In the genomic region with DNA sequence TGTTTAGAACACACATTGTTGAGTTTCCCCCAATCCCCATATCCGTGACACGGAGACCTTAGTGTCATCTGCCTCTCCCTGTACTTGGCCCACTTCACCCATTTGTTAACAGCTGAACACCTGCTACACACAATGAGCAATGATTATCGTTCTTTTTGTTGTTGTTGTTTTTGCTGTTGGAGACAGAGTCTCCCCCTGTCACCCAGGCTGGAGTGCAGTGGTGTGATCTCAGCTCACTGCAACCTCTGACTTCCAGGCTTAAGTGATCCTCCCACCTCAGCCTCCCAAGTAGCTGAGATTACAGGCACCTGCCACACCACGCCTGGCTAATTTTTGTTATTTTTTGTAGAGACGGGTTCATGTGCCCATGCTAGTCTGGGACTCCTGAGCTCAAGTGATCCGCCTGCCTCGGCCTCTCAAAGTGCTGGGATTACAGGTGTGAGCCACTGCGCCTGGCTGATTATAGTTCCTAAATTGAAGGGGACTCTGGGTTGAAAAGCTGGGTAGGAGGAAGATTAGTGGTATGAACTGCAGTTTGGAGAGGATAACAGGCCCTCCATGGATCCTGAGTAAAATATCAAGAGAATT, we compare ENCODE assay signal across 10 cellular contexts. TPM values are rescaled to one million over a fixed set of nuclear protein-coding genes. Genes with fewer than 3 reads are reported as not detected.
DNase-seq lines count a peak whose midpoint lies in the region; ATAC-seq and TF ChIP-seq lines count a peak whose summit lies in the region.
"Had no signal": no experiment of that assay in that cellular context is flagged by ENCODE, and none has a peak within 500 bp of the region (broad histone marks: within the 10 kb centered on the region; RNA-seq: fewer than 3 reads in every experiment).

No MANE protein-coding gene starts in this region.

- H3K9me3 ChIP-seq in left ventricle myocardium inferior (replicated peaks) (no peaks in the 10 kb centered on the region), uterus (no peaks in the 10 kb centered on the region)
- H3K9me3 ChIP-seq: body of pancreas had no signal

- H3K27ac Mint-ChIP-seq in activated naive CD8-positive, alpha-beta T cell treated with anti-CD3 and anti-CD28 coated beads, Interleukin-2, amount 50 U/mL, for 24 hours = peak overlapping the region; percentile 95
- H3K27ac Mint-ChIP-seq in memory B cell = peak overlapping the region; percentile 35

- H3K4me3 Mint-ChIP-seq in activated naive CD8-positive, alpha-beta T cell treated with anti-CD3 and anti-CD28 coated beads, Interleukin-2, amount 50 U/mL, for 24 hours = no peak overlapping the region
- no peak overlapping the region for H3K4me3 Mint-ChIP-seq in memory B cell

- H3K27ac ChIP-seq in left ventricle myocardium inferior (replicated peaks) (peak overlapping the region; percentile 96), uterus (peak overlapping the region; percentile 95 to 96)

- H3K27me3 ChIP-seq in left ventricle myocardium inferior (ENCODE audit: low read depth) = no peaks in the 10 kb centered on the region
- no peaks in the 10 kb centered on the region for H3K27me3 ChIP-seq in uterus
- H3K27me3 ChIP-seq: body of pancreas had no signal

- H3K4me3 ChIP-seq in left ventricle myocardium inferior (no peak overlapping the region), uterus (no peak overlapping the region)
- H3K4me3 ChIP-seq: body of pancreas had no signal

- H3K4me1 ChIP-seq in left ventricle myocardium inferior = peaks cover 36% of the 10 kb centered on the region
- peaks cover 0 to 13% of the 10 kb centered on the region in 2 donors for H3K4me1 ChIP-seq in uterus
- H3K4me1 ChIP-seq: body of pancreas had no signal

- no peaks in the 10 kb centered on the region for H3K27me3 Mint-ChIP-seq in activated naive CD8-positive, alpha-beta T cell treated with anti-CD3 and anti-CD28 coated beads, Interleukin-2, amount 50 U/mL, for 24 hours
- no peaks in the 10 kb centered on the region for H3K27me3 Mint-ChIP-seq in memory B cell

- ATAC-seq in Right ventricle myocardium inferior = no peak
- ATAC-seq in activated naive CD8-positive, alpha-beta T cell treated with anti-CD3 and anti-CD28 coated beads, Interleukin-2, amount 50 U/mL, for 24 hours = no peak
- no peak for ATAC-seq in memory B cell (ENCODE audit: low read depth)
- ATAC-seq in GM18868 (IDR thresholded peaks at IDR 0.05; ENCODE audit: unreplicated experiment) = no peak
- ATAC-seq: body of pancreas had no signal

- peaks cover 50% of the 10 kb centered on the region for H3K36me3 Mint-ChIP-seq in activated naive CD8-positive, alpha-beta T cell treated with anti-CD3 and anti-CD28 coated beads, Interleukin-2, amount 50 U/mL, for 24 hours (ENCODE audit: low read depth)
- peaks cover 21% of the 10 kb centered on the region for H3K36me3 Mint-ChIP-seq in memory B cell

- TF ChIP-seq POLR2A in uterus (IDR thresholded peaks at IDR 0.05) = no peak

- H3K4me1 Mint-ChIP-seq in activated naive CD8-positive, alpha-beta T cell treated with anti-CD3 and anti-CD28 coated beads, Interleukin-2, amount 50 U/mL, for 24 hours = peaks cover 42% of the 10 kb centered on the region
- H3K4me1 Mint-ChIP-seq in memory B cell = peaks cover 9% of the 10 kb centered on the region

- no peaks in the 10 kb centered on the region for H3K9me3 Mint-ChIP-seq in activated naive CD8-positive, alpha-beta T cell treated with anti-CD3 and anti-CD28 coated beads, Interleukin-2, amount 50 U/mL, for 24 hours
- H3K9me3 Mint-ChIP-seq in memory B cell = no peaks in the 10 kb centered on the region

- intact Hi-C loops in left ventricle myocardium inferior (cut with micrococcal nuclease) = no loop called here
- intact Hi-C loops in Right ventricle myocardium inferior (cut with DNase I) = loop anchor here (1.0 kb wide), 1 partner anchor 11 kb away; no protein-coding TSS in a partner anchor
- intact Hi-C loops in uterus (cut with DNase I; ENCODE audit: low total_unique reads) = no loop called here

- no peak for TF ChIP-seq CTCF in left ventricle myocardium inferior (IDR thresholded peaks at IDR 0.05; ENCODE audit: borderline replicate concordance)
- TF ChIP-seq CTCF in uterus (IDR thresholded peaks at IDR 0.05) = no peak

- peaks cover 41% of the 10 kb centered on the region for H3K36me3 ChIP-seq in left ventricle myocardium inferior
- no peaks in the 10 kb centered on the region for H3K36me3 ChIP-seq in uterus

- DNase-seq in left ventricle myocardium inferior (no peak), Right ventricle myocardium inferior (ENCODE audit: missing footprints) (no peak), memory B cell (ENCODE audit: low spot score in 2 of 2) (no peak), uterus (no peak), SK-N-DZ (ENCODE audit: low spot score) (no peak), SKM-1 treated with dmso at 0.1 percent for 144 hours (lab: John Stamatoyannopoulos, UW; ENCODE audit: unreplicated experiment) (no peak)
- no peak for DNase-seq in activated naive CD8-positive, alpha-beta T cell treated with anti-CD3 and anti-CD28 coated beads, Interleukin-2, amount 50 U/mL, for 24 hours
- DNase-seq: body of pancreas, DMS 273 treated with DMSO at 0.1 percent for 48 hours had no signal

RNA-seq across cellular contexts. Expression of a gene that starts 21.6 kb away (rescaled TPM):
- total RNA-seq in left ventricle myocardium inferior (16.3 TPM), Right ventricle myocardium inferior (19.2 TPM), uterus (10 to 100 TPM; 23.8 to 53.4 (median 39.2) TPM)
- 45.1 and 58.2 TPM in 2 replicates for polyA plus RNA-seq in SK-N-DZ (2014; cell fraction: cytosol; rRNA removed)
- polyA plus RNA-seq in SK-N-DZ (2014; cell fraction: nucleus; rRNA removed) = 21.8 and 26.0 TPM in 2 replicates

RNA-seq across cellular contexts. Expression of a gene that starts 28.7 kb away (rescaled TPM):
- total RNA-seq in left ventricle myocardium inferior (46.0 TPM), Right ventricle myocardium inferior (48.4 TPM), uterus (10 to 100 TPM; 21.0 to 91.9 (median 42.2) TPM)
- polyA plus RNA-seq in SK-N-DZ (2014; cell fraction: cytosol; rRNA removed) = 8.9 and 9.2 TPM in 2 replicates
- polyA plus RNA-seq in SK-N-DZ (2014; cell fraction: nucleus; rRNA removed) = 11.3 and 23.9 TPM in 2 replicates
